In the genomic region with DNA sequence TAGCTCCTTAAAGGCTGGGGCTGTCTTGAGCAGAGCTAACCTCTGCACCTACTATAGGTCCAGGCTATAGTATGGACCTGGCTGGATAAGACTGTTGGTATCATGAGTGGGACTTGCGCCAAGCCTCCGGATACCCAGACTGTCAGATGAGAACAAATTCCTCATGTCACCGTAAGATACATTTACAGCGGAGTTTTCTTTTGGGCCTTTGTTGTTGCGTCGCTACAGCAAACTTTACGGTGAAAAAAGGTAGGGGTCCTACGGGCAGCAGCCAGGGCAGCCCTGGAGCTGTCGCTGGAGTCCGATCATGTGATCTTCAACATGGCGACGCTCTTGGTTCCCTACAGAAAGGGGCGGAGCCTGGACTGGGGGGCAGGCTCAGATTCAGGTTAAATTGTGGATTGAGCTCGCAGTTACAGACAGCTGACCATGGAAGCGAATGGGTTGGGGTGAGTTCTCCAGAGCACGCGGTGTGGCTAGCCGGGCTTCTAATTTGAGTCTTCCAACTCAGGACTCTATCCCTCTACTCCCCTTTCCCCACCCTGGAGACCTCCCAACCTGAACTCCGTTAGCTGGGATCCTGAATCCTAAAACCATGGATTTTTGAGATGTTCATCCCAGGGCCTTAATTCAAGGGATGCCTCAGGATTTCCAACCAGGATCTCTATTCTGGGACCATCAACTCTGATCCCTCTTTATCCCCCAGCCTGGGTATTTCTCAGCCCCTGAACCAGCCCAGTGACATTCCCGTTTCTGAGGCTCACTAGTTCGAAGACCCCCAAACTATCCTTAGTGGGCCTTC, we compare ENCODE assay signal across 8 cellular contexts. TPM values are rescaled to one million over a fixed set of nuclear protein-coding genes. Genes with fewer than 3 reads are reported as not detected.
A peak's percentile ranks its signal among the peaks of the same experiment; 100 is the strongest.
DNase-seq lines count a peak whose midpoint lies in the region; ATAC-seq and TF ChIP-seq lines count a peak whose summit lies in the region.

A gene (plus strand): TSS at position 418 of the 802 bp plus-strand sequence. CDS start 12 bp downstream, at position 430.

- H3K4me3 Mint-ChIP-seq in activated T-helper 17 cell treated with anti-CD3 and anti-CD28 coated beads, Interleukin-2, amount 50 U/mL, for 72 hours = peak within 1 kb of the TSS; percentile 87
- H3K4me3 Mint-ChIP-seq in naive thymus-derived CD8-positive, alpha-beta T cell = peak within 1 kb of the TSS; percentile 81 to 97 (median 93)

- DNase-seq in DMS53 treated with DMSO at 0.1 percent for 48 hours (lab: John Stamatoyannopoulos, UW; ENCODE audit: unreplicated experiment) (peak; percentile 96), GM23248 (peak; percentile 99), Kasumi-1 (lab: John Stamatoyannopoulos, UW) (peak; percentile 98), RWPE1 (ENCODE audit: low spot score) (peak; percentile 97), fibroblast of mammary gland (ENCODE audit: low read depth) (peak; percentile 96)
- peak; percentile 75 to 95 (median 88) for DNase-seq in naive thymus-derived CD8-positive, alpha-beta T cell
- DNase-seq in stimulated activated naive CD4-positive, alpha-beta T cell (lab: John Stamatoyannopoulos, UW) = peak; percentile 77 to 89 (median 87)

- H3K4me1 ChIP-seq in GM23248 (ENCODE audit: insufficient read depth) = peaks cover 16% of the 10 kb centered on the region

- no peaks in the 10 kb centered on the region for H3K9me2 ChIP-seq in GM23248 (ENCODE audit: insufficient read depth)

- TF ChIP-seq CTCF in RWPE1 (conservative IDR thresholded peaks at IDR 0.05; ENCODE audit: low read depth) = no peak
- no peak for TF ChIP-seq CTCF in fibroblast of mammary gland (conservative IDR thresholded peaks at IDR 0.05; ENCODE audit: control insufficient read depth, insufficient read depth, low read depth, low read length)

- H3K4me1 Mint-ChIP-seq in activated T-helper 17 cell treated with anti-CD3 and anti-CD28 coated beads, Interleukin-2, amount 50 U/mL, for 72 hours = peaks cover 34% of the 10 kb centered on the region
- peaks cover 21 to 56% (median 49%) of the 10 kb centered on the region in 4 donors for H3K4me1 Mint-ChIP-seq in naive thymus-derived CD8-positive, alpha-beta T cell

- no peaks in the 10 kb centered on the region for H4K20me1 ChIP-seq in GM23248 (ENCODE audit: insufficient read depth)

- in situ Hi-C loops in GM23248 (cut with MboI) = loop anchor here (10.0 kb wide), 1 partner anchor 483 kb away; a partner anchor contains a TSS

- WGBS in GM23248 (ENCODE audit: low coverage in 1 of 2, low lambda C conversion rate in 2 of 2, missing lambda C conversion rate in 2 of 2), 2 experiments = 0 to 4% methylated on average over 20 to 21 of the region's 21 CpGs

- CTCF ChIA-PET in RWPE1 (lab: Yijun Ruan, JAX) = interaction anchor here (0.6 to 1.6 kb wide), 6 partner anchors 73 to 481 kb away, joined by 3 to 7 read pairs (median 4); no protein-coding TSS in a partner anchor

- peak within 1 kb of the TSS; percentile 92 for H3K4me2 ChIP-seq in GM23248 (ENCODE audit: unreplicated experiment)

- peak; percentile 77 for ATAC-seq in activated T-helper 17 cell treated with anti-CD3 and anti-CD28 coated beads, Interleukin-2, amount 50 U/mL, for 72 hours (replicated peaks)
- ATAC-seq in naive thymus-derived CD8-positive, alpha-beta T cell = peak; percentile 75 to 83

- H3K9me3 Mint-ChIP-seq in activated T-helper 17 cell treated with anti-CD3 and anti-CD28 coated beads, Interleukin-2, amount 50 U/mL, for 72 hours = no peaks in the 10 kb centered on the region
- no peaks in the 10 kb centered on the region for H3K9me3 Mint-ChIP-seq in naive thymus-derived CD8-positive, alpha-beta T cell

- H3F3A ChIP-seq in GM23248 (ENCODE audit: insufficient read depth) = peaks cover 9% of the 10 kb centered on the region; the same call in 1 of the 2 replicates

- peaks cover 50% of the 10 kb centered on the region for H3K36me3 Mint-ChIP-seq in activated T-helper 17 cell treated with anti-CD3 and anti-CD28 coated beads, Interleukin-2, amount 50 U/mL, for 72 hours (ENCODE audit: low read depth)
- peaks cover 0 to 36% (median 0%) of the 10 kb centered on the region in 3 donors for H3K36me3 Mint-ChIP-seq in naive thymus-derived CD8-positive, alpha-beta T cell

- H3K27ac Mint-ChIP-seq in activated T-helper 17 cell treated with anti-CD3 and anti-CD28 coated beads, Interleukin-2, amount 50 U/mL, for 72 hours = peak within 1 kb of the TSS; percentile 85
- H3K27ac Mint-ChIP-seq in naive thymus-derived CD8-positive, alpha-beta T cell = peak within 1 kb of the TSS; percentile 87 to 99 (median 95)

- peak within 1 kb of the TSS; percentile 82 for H3K4me3 ChIP-seq in GM23248
- H3K4me3 ChIP-seq in fibroblast of mammary gland (ENCODE audit: control insufficient read depth, low read depth, low read length) = peak within 1 kb of the TSS; percentile 61

- H3K27me3 ChIP-seq in GM23248 (replicated peaks; ENCODE audit: insufficient read depth) = no peaks in the 10 kb centered on the region

- H3K27me3 Mint-ChIP-seq in activated T-helper 17 cell treated with anti-CD3 and anti-CD28 coated beads, Interleukin-2, amount 50 U/mL, for 72 hours = no peaks in the 10 kb centered on the region
- no peaks in the 10 kb centered on the region for H3K27me3 Mint-ChIP-seq in naive thymus-derived CD8-positive, alpha-beta T cell

- peak within 1 kb of the TSS; percentile 73 for H3K27ac ChIP-seq in GM23248
- H3K27ac ChIP-seq in RWPE1 = peak within 1 kb of the TSS; percentile 91

- H3K9ac ChIP-seq in GM23248 = peak within 1 kb of the TSS; percentile 88

- H3K9me3 ChIP-seq in GM23248 (ENCODE audit: low read depth) = no peaks in the 10 kb centered on the region

- POLR2A ChIA-PET in RWPE1 (lab: Yijun Ruan, JAX; ENCODE audit: low non-redundant PET) = interaction anchor here (0.6 to 1.8 kb wide), 4 partner anchors 287 to 545 kb away, joined by 4 to 10 read pairs (median 5); a partner anchor contains a TSS
- POLR2A ChIA-PET in naive thymus-derived CD8-positive, alpha-beta T cell (lab: Charles Lee) = interaction anchor here (0.5 to 6.2 kb wide), 26 partner anchors 25 to 1268 kb away, joined by 3 to 112 read pairs (median 7); a partner anchor contains a TSS

- H3K79me2 ChIP-seq in GM23248 (ENCODE audit: insufficient read depth) = peaks cover 40% of the 10 kb centered on the region

- 0 out of 2 replicates have a peak, but pooled peaks cover 5% of the 10 kb centered on the region for H3K36me3 ChIP-seq in GM23248 (ENCODE audit: low read depth)

- peak within 1 kb of the TSS; percentile 100 for H2AFZ ChIP-seq in GM23248

RNA-seq across cellular contexts. Expression of the gene that starts here (rescaled TPM):
- total RNA-seq in GM23248 (2014; rRNA removed; shearing (Covaris generic)) = 103 and 111 TPM in 2 replicates
- 141 and 143 TPM in 2 replicates for polyA plus RNA-seq in GM23248 (2016; fragmentation: Nextera tagmentation; extraction: Ambion mirVana)
- total RNA-seq in activated T-helper 17 cell treated with anti-CD3 and anti-CD28 coated beads, Interleukin-2, amount 50 U/mL, for 72 hours = 100 to 1,000 TPM in 1 of 2 donors, 10 to 100 TPM in 1; 81.7 to 134 TPM
- 10 to 100 TPM; 74.9 to 78.8 TPM for total RNA-seq in naive thymus-derived CD8-positive, alpha-beta T cell
- polyA plus RNA-seq in naive thymus-derived CD8-positive, alpha-beta T cell = 10 to 100 TPM; 71.6 to 80.9 (median 74.9) TPM

Comparison
In these comparisons a context has a peak if more than half of its experiments do, and no peak if none do; other contexts are left out.
1. Peak in every context shown above with its lines: DNase-seq, ATAC-seq, H3K4me3 ChIP-seq and H3K27ac ChIP-seq.